In the genomic region with DNA sequence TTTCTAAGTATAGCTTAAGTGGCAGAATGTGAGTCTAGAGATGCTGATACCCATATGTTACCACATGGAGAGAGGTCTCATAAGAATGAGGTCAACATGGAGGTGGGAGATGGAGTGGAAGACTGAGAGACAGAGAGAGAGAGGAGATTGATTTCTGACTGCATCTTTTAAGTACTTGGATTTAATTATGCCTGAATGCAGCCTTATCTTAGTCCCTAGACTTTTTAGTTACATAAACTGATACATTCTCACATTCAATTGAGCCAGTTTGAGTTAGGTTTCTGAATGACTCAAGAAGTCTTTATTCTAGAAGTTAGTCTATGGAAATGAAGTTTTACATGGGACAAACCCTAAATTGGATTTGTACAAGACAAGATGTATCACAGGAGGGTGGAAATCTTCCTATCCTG, we compare ENCODE assay signal across 20 cellular contexts. TPM values are rescaled to one million over a fixed set of nuclear protein-coding genes. Genes with fewer than 3 reads are reported as not detected.
A peak's percentile ranks its signal among the peaks of the same experiment; 100 is the strongest.
DNase-seq lines count a peak whose midpoint lies in the region; ATAC-seq and TF ChIP-seq lines count a peak whose summit lies in the region.
"Had no signal": no experiment of that assay in that cellular context is flagged by ENCODE, and none has a peak within 500 bp of the region (broad histone marks: within the 10 kb centered on the region; RNA-seq: fewer than 3 reads in every experiment).

No MANE protein-coding gene starts in this region.

- no peak overlapping the region for H3K4me3 ChIP-seq in heart right ventricle
- H3K4me3 ChIP-seq in effector memory CD4-positive, alpha-beta T cell (ENCODE audit: insufficient read depth, low read depth, low read length, poor library complexity, severe bottlenecking), result no peak overlapping the region

- intact Hi-C loops in heart right ventricle (cut with DNase I) (loop anchor here in 3 of 10 donors (5.0 to 10.0 kb wide), 2 partner anchors 39 to 67 kb away; no protein-coding TSS in a partner anchor), left cardiac atrium (cut with DNase I) (no loop called here)

- no peaks in the 10 kb centered on the region for H3K36me3 ChIP-seq in heart right ventricle
- H3K36me3 ChIP-seq in effector memory CD4-positive, alpha-beta T cell (ENCODE audit: control insufficient read depth, insufficient read depth, low read length), result no peaks in the 10 kb centered on the region
- H3K36me3 ChIP-seq: WERI-Rb-1 had no signal

- H3K9me3 ChIP-seq in heart right ventricle, result no peaks in the 10 kb centered on the region
- no peaks in the 10 kb centered on the region for H3K9me3 ChIP-seq in effector memory CD4-positive, alpha-beta T cell (ENCODE audit: control insufficient read depth, low read length)
- H3K9me3 ChIP-seq: SK-N-SH had no signal

- no peak for TF ChIP-seq CTCF in heart right ventricle (IDR thresholded peaks at IDR 0.05)

- DNase-seq in heart right ventricle (no peak), left cardiac atrium (no peak), NCI-H82 treated with DMSO at 0.1 percent for 48 hours (lab: John Stamatoyannopoulos, UW; ENCODE audit: unreplicated experiment) (peak; percentile 27), NCI-H2081 treated with DMSO at 0.1 percent for 48 hours (lab: John Stamatoyannopoulos, UW) (no peak), erythroblast (lab: John Stamatoyannopoulos, UW) (no peak)
- DNase-seq in effector memory CD4-positive, alpha-beta T cell, result no peak
- DNase-seq in activated CD8-positive, alpha-beta memory T cell treated with anti-CD3 and anti-CD28 coated beads for 24 hours, result no peak
- no peak for DNase-seq in activated CD4-positive, alpha-beta T cell treated with anti-CD3 and anti-CD28 coated beads for 1 hour
- DNase-seq: activated effector memory CD4-positive, alpha-beta T cell treated with Interleukin-2 at 50 U/mL for 16 hours; AML-193; DMS79; KG1; kidney; NCI-H1694 treated with DMSO at 0.1 percent for 48 hours; retina; SK-N-SH; stimulated activated CD4-positive, alpha-beta T cell treated with anti-CD3 and anti-CD28 coated beads, Interleukin-1b, Interleukin-23, amount 100 ng/mL, for 48 hours; stimulated activated CD8-positive, alpha-beta memory T cell treated with anti-CD3 and anti-CD28 coated beads, Interleukin-4, amount 100 ng/mL, for 48 hours; WERI-Rb-1 had no signal

- peaks cover 3 to 65% (median 28%) of the 10 kb centered on the region in 9 donors for H3K4me1 ChIP-seq in heart right ventricle
- H3K4me1 ChIP-seq in effector memory CD4-positive, alpha-beta T cell (ENCODE audit: control insufficient read depth, insufficient read depth, low read length, poor library complexity, severe bottlenecking), result peaks cover 44% of the 10 kb centered on the region

- no peak for TF ChIP-seq POLR2A in erythroblast (IDR thresholded peaks at IDR 0.05; ENCODE audit: low read length)

- peak overlapping the region in 7 of 10 donors; percentile 13 to 94 (median 83) for H3K27ac ChIP-seq in heart right ventricle
- peak overlapping the region; percentile 38 for H3K27ac ChIP-seq in effector memory CD4-positive, alpha-beta T cell (ENCODE audit: insufficient read depth, low read length, poor library complexity, severe bottlenecking)
- H3K27ac ChIP-seq: WERI-Rb-1 had no signal

- ATAC-seq in heart right ventricle (no peak), left cardiac atrium (no peak)

- no peaks in the 10 kb centered on the region for H3K27me3 ChIP-seq in heart right ventricle
- H3K27me3 ChIP-seq in effector memory CD4-positive, alpha-beta T cell (replicated peaks; ENCODE audit: control insufficient read depth, insufficient read depth, low read length, poor library complexity, severe bottlenecking), result no peaks in the 10 kb centered on the region

RNA-seq across cellular contexts. Expression of gene TNFSF10, which starts 58.5 kb away (rescaled TPM):
- 10 to 100 TPM in 9 of 10 donors, 1 to 10 TPM in 1; 4.7 to 51.5 (median 18.9) TPM for total RNA-seq in heart right ventricle
- 10 to 100 TPM; 17.2 to 17.9 TPM for polyA plus RNA-seq in heart right ventricle
- 10 to 100 TPM; 12.7 to 18.6 TPM for total RNA-seq in left cardiac atrium
- total RNA-seq: myocyte had no signal
